ENCODE assay signal across 9 cellular contexts in the genomic region with DNA sequence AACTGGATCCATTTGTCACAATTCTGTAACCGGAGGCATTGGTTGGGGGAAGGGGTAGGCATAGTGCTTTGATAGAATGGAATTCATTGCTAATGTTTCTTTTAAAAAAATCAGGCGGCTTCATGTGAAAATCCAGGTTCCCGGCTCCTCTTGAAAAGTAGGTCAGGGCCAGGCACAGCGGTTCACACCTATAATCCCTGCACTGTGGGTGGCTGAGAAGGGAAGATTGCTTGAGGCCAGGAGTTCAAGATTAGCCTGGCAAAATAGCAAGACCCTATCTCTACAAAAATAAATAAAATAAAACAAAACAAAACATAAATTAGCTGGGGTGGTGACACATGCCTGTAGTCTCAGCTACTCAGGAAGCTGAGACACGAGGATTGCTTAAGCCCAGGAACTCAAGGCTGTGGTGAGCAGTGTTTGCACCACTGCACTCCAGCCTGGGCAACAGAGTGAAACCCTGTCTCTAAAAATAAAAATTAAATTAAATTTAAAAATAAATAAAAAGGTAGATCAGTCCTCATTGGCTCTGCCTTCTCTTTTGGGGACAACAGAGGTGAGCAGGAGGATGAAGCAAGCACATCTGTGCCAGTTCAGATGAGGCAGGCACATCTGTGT.
"Had no signal": no experiment of that assay in that cellular context is flagged by ENCODE, and none has a peak within 500 bp of the region (broad histone marks: within the 10 kb centered on the region; RNA-seq: fewer than 3 reads in every experiment).

No MANE protein-coding gene starts in this region.

- H3K36me3 ChIP-seq: HAP-1 had no signal

- H3K4me1 ChIP-seq: HAP-1 had no signal

- FAIRE-seq: HTR-8/SVneo, K562 had no signal

- H3K9me3 ChIP-seq: HAP-1 had no signal

- H3K4me2 ChIP-seq: GM23338 had no signal

- ATAC-seq: GM23338, HCT116, K562 had no signal

- H2AFZ ChIP-seq: GM23338 had no signal

- H3K4me3 ChIP-seq: GM23338, HAP-1, K562 had no signal

- DNase-seq: H7, HFFc6, IMR-90, KG1 had no signal
